1 cellular context compared by ENCODE assay signal in the genomic region with DNA sequence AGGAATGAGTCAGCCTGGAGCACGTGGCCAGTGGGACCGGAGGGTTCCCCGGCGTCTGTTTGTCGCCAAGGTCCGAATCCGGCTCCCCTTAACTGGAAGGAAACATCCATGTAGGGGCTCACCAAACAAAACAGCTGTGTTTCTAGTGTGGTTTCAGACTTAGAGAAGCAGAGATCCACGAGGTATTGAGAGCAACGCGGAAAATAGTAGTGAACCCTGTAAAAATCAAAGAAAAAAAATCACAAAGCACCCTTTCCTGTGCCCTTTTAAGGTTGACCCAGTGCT.
TF ChIP-seq lines count a peak whose summit lies in the region.

No MANE protein-coding gene starts in this region.

TF ChIP-seq in HepG2, 621 proteins besides CTCF, POLR2A, EP300 and RAD21 (continued from another document and continues in another):
- TF ChIP-seq, protein P1, sequence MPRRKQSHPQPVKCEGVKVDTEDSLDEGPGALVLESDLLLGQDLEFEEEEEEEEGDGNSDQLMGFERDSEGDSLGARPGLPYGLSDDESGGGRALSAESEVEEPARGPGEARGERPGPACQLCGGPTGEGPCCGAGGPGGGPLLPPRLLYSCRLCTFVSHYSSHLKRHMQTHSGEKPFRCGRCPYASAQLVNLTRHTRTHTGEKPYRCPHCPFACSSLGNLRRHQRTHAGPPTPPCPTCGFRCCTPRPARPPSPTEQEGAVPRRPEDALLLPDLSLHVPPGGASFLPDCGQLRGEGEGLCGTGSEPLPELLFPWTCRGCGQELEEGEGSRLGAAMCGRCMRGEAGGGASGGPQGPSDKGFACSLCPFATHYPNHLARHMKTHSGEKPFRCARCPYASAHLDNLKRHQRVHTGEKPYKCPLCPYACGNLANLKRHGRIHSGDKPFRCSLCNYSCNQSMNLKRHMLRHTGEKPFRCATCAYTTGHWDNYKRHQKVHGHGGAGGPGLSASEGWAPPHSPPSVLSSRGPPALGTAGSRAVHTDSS (CRISPR knock-in tag; conservative IDR thresholded peaks at IDR 0.05): no peak
- no peak for TF ChIP-seq ZMYM2 (CRISPR knock-in tag; IDR thresholded peaks at IDR 0.05)
- TF ChIP-seq, protein P2, sequence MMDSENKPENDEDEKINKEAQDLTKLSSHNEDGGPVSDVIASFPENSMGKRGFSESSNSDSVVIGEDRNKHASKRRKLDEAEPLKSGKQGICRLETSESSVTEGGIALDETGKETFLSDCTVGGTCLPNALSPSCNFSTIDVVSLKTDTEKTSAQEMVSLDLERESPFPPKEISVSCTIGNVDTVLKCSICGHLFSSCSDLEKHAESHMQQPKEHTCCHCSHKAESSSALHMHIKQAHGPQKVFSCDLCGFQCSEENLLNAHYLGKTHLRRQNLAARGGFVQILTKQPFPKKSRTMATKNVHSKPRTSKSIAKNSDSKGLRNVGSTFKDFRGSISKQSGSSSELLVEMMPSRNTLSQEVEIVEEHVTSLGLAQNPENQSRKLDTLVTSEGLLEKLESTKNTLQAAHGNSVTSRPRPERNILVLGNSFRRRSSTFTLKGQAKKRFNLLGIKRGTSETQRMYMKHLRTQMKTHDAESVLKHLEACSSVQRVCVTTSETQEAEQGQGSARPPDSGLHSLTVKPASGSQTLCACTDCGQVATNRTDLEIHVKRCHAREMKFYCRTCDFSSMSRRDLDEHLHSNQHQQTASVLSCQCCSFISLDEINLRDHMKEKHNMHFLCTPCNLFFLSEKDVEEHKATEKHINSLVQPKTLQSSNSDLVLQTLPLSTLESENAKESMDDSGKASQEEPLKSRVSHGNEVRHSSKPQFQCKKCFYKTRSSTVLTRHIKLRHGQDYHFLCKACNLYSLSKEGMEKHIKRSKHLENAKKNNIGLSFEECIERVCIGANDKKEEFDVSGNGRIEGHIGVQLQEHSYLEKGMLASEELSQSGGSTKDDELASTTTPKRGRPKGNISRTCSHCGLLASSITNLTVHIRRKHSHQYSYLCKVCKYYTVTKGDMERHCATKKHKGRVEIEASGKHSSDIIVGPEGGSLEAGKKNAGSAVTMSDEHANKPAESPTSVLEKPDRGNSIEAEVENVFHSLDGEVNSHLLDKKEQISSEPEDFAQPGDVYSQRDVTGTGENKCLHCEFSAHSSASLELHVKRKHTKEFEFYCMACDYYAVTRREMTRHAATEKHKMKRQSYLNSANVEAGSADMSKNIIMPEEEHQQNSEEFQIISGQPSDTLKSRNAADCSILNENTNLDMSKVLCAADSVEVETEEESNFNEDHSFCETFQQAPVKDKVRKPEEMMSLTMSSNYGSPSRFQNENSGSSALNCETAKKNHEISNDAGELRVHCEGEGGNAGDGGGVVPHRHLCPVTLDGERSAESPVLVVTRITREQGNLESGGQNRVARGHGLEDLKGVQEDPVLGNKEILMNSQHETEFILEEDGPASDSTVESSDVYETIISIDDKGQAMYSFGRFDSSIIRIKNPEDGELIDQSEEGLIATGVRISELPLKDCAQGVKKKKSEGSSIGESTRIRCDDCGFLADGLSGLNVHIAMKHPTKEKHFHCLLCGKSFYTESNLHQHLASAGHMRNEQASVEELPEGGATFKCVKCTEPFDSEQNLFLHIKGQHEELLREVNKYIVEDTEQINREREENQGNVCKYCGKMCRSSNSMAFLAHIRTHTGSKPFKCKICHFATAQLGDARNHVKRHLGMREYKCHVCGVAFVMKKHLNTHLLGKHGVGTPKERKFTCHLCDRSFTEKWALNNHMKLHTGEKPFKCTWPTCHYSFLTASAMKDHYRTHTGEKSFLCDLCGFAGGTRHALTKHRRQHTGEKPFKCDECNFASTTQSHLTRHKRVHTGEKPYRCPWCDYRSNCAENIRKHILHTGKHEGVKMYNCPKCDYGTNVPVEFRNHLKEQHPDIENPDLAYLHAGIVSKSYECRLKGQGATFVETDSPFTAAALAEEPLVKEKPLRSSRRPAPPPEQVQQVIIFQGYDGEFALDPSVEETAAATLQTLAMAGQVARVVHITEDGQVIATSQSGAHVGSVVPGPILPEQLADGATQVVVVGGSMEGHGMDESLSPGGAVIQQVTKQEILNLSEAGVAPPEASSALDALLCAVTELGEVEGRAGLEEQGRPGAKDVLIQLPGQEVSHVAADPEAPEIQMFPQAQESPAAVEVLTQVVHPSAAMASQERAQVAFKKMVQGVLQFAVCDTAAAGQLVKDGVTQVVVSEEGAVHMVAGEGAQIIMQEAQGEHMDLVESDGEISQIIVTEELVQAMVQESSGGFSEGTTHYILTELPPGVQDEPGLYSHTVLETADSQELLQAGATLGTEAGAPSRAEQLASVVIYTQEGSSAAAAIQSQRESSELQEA (CRISPR knock-in tag; IDR thresholded peaks at IDR 0.05; ENCODE audit: not compliant biosample characterization): no peak
- TF ChIP-seq ZFX (CRISPR knock-in tag; IDR thresholded peaks at IDR 0.05; ENCODE audit: low read depth): no peak
- TF ChIP-seq ZNF878 (CRISPR knock-in tag; IDR thresholded peaks at IDR 0.05): peak; percentile 86; the same call in 1 of the 2 replicates
- no peak for TF ChIP-seq NFYB (CRISPR knock-in tag; IDR thresholded peaks at IDR 0.05)
- TF ChIP-seq KDM3A (CRISPR knock-in tag; IDR thresholded peaks at IDR 0.05; ENCODE audit: low read depth): no peak
- no peak for TF ChIP-seq GPN1 (CRISPR knock-in tag; IDR thresholded peaks at IDR 0.05; ENCODE audit: borderline replicate concordance)
- no peak for TF ChIP-seq ERF (CRISPR knock-in tag; IDR thresholded peaks at IDR 0.05)
- no peak for TF ChIP-seq JARID2 (CRISPR knock-in tag; IDR thresholded peaks at IDR 0.05; ENCODE audit: insufficient replicate concordance)
- TF ChIP-seq SIN3A (IDR thresholded peaks at IDR 0.05; ENCODE audit: borderline replicate concordance, low read depth, low read length): peak; percentile 78
- TF ChIP-seq, protein P3, sequence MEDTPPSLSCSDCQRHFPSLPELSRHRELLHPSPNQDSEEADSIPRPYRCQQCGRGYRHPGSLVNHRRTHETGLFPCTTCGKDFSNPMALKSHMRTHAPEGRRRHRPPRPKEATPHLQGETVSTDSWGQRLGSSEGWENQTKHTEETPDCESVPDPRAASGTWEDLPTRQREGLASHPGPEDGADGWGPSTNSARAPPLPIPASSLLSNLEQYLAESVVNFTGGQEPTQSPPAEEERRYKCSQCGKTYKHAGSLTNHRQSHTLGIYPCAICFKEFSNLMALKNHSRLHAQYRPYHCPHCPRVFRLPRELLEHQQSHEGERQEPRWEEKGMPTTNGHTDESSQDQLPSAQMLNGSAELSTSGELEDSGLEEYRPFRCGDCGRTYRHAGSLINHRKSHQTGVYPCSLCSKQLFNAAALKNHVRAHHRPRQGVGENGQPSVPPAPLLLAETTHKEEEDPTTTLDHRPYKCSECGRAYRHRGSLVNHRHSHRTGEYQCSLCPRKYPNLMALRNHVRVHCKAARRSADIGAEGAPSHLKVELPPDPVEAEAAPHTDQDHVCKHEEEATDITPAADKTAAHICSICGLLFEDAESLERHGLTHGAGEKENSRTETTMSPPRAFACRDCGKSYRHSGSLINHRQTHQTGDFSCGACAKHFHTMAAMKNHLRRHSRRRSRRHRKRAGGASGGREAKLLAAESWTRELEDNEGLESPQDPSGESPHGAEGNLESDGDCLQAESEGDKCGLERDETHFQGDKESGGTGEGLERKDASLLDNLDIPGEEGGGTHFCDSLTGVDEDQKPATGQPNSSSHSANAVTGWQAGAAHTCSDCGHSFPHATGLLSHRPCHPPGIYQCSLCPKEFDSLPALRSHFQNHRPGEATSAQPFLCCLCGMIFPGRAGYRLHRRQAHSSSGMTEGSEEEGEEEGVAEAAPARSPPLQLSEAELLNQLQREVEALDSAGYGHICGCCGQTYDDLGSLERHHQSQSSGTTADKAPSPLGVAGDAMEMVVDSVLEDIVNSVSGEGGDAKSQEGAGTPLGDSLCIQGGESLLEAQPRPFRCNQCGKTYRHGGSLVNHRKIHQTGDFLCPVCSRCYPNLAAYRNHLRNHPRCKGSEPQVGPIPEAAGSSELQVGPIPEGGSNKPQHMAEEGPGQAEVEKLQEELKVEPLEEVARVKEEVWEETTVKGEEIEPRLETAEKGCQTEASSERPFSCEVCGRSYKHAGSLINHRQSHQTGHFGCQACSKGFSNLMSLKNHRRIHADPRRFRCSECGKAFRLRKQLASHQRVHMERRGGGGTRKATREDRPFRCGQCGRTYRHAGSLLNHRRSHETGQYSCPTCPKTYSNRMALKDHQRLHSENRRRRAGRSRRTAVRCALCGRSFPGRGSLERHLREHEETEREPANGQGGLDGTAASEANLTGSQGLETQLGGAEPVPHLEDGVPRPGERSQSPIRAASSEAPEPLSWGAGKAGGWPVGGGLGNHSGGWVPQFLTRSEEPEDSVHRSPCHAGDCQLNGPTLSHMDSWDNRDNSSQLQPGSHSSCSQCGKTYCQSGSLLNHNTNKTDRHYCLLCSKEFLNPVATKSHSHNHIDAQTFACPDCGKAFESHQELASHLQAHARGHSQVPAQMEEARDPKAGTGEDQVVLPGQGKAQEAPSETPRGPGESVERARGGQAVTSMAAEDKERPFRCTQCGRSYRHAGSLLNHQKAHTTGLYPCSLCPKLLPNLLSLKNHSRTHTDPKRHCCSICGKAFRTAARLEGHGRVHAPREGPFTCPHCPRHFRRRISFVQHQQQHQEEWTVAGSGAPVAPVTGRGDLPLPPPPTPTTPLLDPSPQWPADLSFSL (CRISPR knock-in tag; IDR thresholded peaks at IDR 0.05): no peak
- peak; percentile 65 for TF ChIP-seq ZNF792 (CRISPR knock-in tag; IDR thresholded peaks at IDR 0.05)
- no peak for TF ChIP-seq ZNF75D (CRISPR knock-in tag; IDR thresholded peaks at IDR 0.05; ENCODE audit: borderline replicate concordance)
- no peak; the same call in 1 of the 2 replicates for TF ChIP-seq NR2C2 (CRISPR knock-in tag; IDR thresholded peaks at IDR 0.05; ENCODE audit: borderline replicate concordance)
- peak; percentile 49 for TF ChIP-seq ASH2L (IDR thresholded peaks at IDR 0.05; ENCODE audit: insufficient read length, low read depth, low read length)
- TF ChIP-seq ZNF839 (CRISPR knock-in tag; IDR thresholded peaks at IDR 0.05; ENCODE audit: borderline replicate concordance): no peak
- no peak for TF ChIP-seq CHCHD3 (CRISPR knock-in tag; IDR thresholded peaks at IDR 0.05)
- no peak for TF ChIP-seq GLI4 (CRISPR knock-in tag; IDR thresholded peaks at IDR 0.05; ENCODE audit: borderline replicate concordance)
- TF ChIP-seq, protein P4, sequence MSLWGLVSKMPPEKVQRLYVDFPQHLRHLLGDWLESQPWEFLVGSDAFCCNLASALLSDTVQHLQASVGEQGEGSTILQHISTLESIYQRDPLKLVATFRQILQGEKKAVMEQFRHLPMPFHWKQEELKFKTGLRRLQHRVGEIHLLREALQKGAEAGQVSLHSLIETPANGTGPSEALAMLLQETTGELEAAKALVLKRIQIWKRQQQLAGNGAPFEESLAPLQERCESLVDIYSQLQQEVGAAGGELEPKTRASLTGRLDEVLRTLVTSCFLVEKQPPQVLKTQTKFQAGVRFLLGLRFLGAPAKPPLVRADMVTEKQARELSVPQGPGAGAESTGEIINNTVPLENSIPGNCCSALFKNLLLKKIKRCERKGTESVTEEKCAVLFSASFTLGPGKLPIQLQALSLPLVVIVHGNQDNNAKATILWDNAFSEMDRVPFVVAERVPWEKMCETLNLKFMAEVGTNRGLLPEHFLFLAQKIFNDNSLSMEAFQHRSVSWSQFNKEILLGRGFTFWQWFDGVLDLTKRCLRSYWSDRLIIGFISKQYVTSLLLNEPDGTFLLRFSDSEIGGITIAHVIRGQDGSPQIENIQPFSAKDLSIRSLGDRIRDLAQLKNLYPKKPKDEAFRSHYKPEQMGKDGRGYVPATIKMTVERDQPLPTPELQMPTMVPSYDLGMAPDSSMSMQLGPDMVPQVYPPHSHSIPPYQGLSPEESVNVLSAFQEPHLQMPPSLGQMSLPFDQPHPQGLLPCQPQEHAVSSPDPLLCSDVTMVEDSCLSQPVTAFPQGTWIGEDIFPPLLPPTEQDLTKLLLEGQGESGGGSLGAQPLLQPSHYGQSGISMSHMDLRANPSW (CRISPR knock-in tag; IDR thresholded peaks at IDR 0.05; ENCODE audit: borderline replicate concordance): no peak; the same call in 1 of the 2 replicates
- no peak for TF ChIP-seq MAFF (IDR thresholded peaks at IDR 0.05; ENCODE audit: low read depth, low read length)
- TF ChIP-seq, protein P5, sequence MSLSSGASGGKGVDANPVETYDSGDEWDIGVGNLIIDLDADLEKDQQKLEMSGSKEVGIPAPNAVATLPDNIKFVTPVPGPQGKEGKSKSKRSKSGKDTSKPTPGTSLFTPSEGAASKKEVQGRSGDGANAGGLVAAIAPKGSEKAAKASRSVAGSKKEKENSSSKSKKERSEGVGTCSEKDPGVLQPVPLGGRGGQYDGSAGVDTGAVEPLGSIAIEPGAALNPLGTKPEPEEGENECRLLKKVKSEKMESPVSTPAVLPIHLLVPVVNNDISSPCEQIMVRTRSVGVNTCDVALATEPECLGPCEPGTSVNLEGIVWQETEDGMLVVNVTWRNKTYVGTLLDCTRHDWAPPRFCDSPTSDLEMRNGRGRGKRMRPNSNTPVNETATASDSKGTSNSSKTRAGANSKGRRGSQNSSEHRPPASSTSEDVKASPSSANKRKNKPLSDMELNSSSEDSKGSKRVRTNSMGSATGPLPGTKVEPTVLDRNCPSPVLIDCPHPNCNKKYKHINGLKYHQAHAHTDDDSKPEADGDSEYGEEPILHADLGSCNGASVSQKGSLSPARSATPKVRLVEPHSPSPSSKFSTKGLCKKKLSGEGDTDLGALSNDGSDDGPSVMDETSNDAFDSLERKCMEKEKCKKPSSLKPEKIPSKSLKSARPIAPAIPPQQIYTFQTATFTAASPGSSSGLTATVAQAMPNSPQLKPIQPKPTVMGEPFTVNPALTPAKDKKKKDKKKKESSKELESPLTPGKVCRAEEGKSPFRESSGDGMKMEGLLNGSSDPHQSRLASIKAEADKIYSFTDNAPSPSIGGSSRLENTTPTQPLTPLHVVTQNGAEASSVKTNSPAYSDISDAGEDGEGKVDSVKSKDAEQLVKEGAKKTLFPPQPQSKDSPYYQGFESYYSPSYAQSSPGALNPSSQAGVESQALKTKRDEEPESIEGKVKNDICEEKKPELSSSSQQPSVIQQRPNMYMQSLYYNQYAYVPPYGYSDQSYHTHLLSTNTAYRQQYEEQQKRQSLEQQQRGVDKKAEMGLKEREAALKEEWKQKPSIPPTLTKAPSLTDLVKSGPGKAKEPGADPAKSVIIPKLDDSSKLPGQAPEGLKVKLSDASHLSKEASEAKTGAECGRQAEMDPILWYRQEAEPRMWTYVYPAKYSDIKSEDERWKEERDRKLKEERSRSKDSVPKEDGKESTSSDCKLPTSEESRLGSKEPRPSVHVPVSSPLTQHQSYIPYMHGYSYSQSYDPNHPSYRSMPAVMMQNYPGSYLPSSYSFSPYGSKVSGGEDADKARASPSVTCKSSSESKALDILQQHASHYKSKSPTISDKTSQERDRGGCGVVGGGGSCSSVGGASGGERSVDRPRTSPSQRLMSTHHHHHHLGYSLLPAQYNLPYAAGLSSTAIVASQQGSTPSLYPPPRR (CRISPR knock-in tag; IDR thresholded peaks at IDR 0.05; ENCODE audit: borderline replicate concordance): no peak
- 0 out of 2 replicates have a peak, but pooled peaks have one; percentile 8 for TF ChIP-seq CBFB (CRISPR knock-in tag; IDR thresholded peaks at IDR 0.05)
- TF ChIP-seq ZNF589 (CRISPR knock-in tag; conservative IDR thresholded peaks at IDR 0.05): no peak
- TF ChIP-seq, protein P6, sequence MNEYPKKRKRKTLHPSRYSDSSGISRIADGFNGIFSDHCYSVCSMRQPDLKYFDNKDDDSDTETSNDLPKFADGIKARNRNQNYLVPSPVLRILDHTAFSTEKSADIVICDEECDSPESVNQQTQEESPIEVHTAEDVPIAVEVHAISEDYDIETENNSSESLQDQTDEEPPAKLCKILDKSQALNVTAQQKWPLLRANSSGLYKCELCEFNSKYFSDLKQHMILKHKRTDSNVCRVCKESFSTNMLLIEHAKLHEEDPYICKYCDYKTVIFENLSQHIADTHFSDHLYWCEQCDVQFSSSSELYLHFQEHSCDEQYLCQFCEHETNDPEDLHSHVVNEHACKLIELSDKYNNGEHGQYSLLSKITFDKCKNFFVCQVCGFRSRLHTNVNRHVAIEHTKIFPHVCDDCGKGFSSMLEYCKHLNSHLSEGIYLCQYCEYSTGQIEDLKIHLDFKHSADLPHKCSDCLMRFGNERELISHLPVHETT (CRISPR knock-in tag; conservative IDR thresholded peaks at IDR 0.05): no peak
- no peak for TF ChIP-seq CBX1 (IDR thresholded peaks at IDR 0.05; ENCODE audit: low read depth)
- TF ChIP-seq TBX3 (IDR thresholded peaks at IDR 0.05; ENCODE audit: borderline replicate concordance): no peak
- no peak for TF ChIP-seq SP140L (CRISPR knock-in tag; IDR thresholded peaks at IDR 0.05; ENCODE audit: borderline replicate concordance)
